ENCODE assay signal across 16 cellular contexts in genomic region chr10:97069026-97069425, GRCh38.
DNase-seq lines count a peak whose midpoint lies in the region; ATAC-seq, FAIRE-seq and TF ChIP-seq lines count a peak whose summit lies in the region.
"Had no signal": no experiment of that assay in that cellular context is flagged by ENCODE, and none has a peak within 500 bp of the region (broad histone marks: within the 10 kb centered on the region; RNA-seq: fewer than 3 reads in every experiment).

No MANE protein-coding gene starts in this region.

- H3K4me3 ChIP-seq in kidney (ENCODE audit: low read length in 2 of 2) (no peak overlapping the region), left ventricle myocardium inferior (no peak overlapping the region)
- H3K4me3 ChIP-seq: GM23248 had no signal

- H3K27me3 ChIP-seq in left ventricle myocardium inferior (ENCODE audit: low read depth) = peaks cover 75% of the 10 kb centered on the region

- H3K9ac ChIP-seq in kidney (ENCODE audit: low read length in 2 of 2) = no peak overlapping the region
- H3K9ac ChIP-seq: GM23248 had no signal

- H3K27ac Mint-ChIP-seq in stimulated activated naive CD8-positive, alpha-beta T cell treated with anti-CD3 and anti-CD28 coated beads, Interleukin-15, amount 100 ng/mL, for 72 hours = peak overlapping the region in 1 of 2 donors; percentile 43
- H3K27ac Mint-ChIP-seq: CD4-positive, alpha-beta T cell had no signal

- peaks cover 19% of the 10 kb centered on the region for H3K4me1 Mint-ChIP-seq in stimulated activated naive CD8-positive, alpha-beta T cell treated with anti-CD3 and anti-CD28 coated beads, Interleukin-15, amount 100 ng/mL, for 72 hours

- peaks cover 8 to 13% of the 10 kb centered on the region in 2 donors for H3K9me3 Mint-ChIP-seq in stimulated activated naive CD8-positive, alpha-beta T cell treated with anti-CD3 and anti-CD28 coated beads, Interleukin-15, amount 100 ng/mL, for 72 hours
- H3K9me3 Mint-ChIP-seq: CD4-positive, alpha-beta T cell had no signal

- no peak for ATAC-seq in stimulated activated naive CD8-positive, alpha-beta T cell treated with anti-CD3 and anti-CD28 coated beads, Interleukin-15, amount 100 ng/mL, for 72 hours
- ATAC-seq in stimulated activated naive CD8-positive, alpha-beta T cell treated with anti-CD3 and anti-CD28 coated beads, Interleukin-15, Interleukin-2, amounts not matched to agents 100 U/mL and 50 U/mL, for 24 hours = no peak
- ATAC-seq: HCT116 had no signal

- H3K36me3 ChIP-seq in kidney (ENCODE audit: control insufficient read depth in 1 of 2, insufficient read depth in 2 of 2, low read length in 2 of 2) (no peaks in the 10 kb centered on the region), left ventricle myocardium inferior (no peaks in the 10 kb centered on the region)

- H3K27ac ChIP-seq in kidney (ENCODE audit: low read depth in 2 of 2, low read length in 2 of 2) (no peak overlapping the region), left ventricle myocardium inferior (replicated peaks) (no peak overlapping the region)
- H3K27ac ChIP-seq: GM23248 had no signal

- H3K4me1 ChIP-seq in kidney (ENCODE audit: control insufficient read depth in 1 of 2, insufficient read depth in 1 of 2, low read depth in 1 of 2, low read length in 2 of 2) (no peaks in the 10 kb centered on the region), left ventricle myocardium inferior (no peaks in the 10 kb centered on the region)

- FAIRE-seq in kidney (lab: Jason Lieb, UNC) = no peak
- FAIRE-seq: G401.6, GM12891, H54 had no signal

- H3K9me3 ChIP-seq in kidney (ENCODE audit: control insufficient read depth in 1 of 2, low read length in 2 of 2) = peaks cover 0 to 3% of the 10 kb centered on the region in 2 donors
- H3K9me3 ChIP-seq in left ventricle myocardium inferior (replicated peaks) = peaks cover 4% of the 10 kb centered on the region

- intact Hi-C loops in kidney (cut with DNase I) (no loop called here), left ventricle myocardium inferior (cut with micrococcal nuclease) (no loop called here), posterior vena cava (cut with DNase I) (no loop called here)

- TF ChIP-seq CTCF in kidney (IDR thresholded peaks at IDR 0.05; ENCODE audit: borderline replicate concordance, extremely low read depth, insufficient read depth) = no peak
- TF ChIP-seq CTCF in left ventricle myocardium inferior (IDR thresholded peaks at IDR 0.05; ENCODE audit: borderline replicate concordance) = no peak

- DNase-seq in stimulated activated naive CD8-positive, alpha-beta T cell treated with anti-CD3 and anti-CD28 coated beads, Interleukin-15, amount 100 ng/mL, for 72 hours = no peak
- DNase-seq in stimulated activated naive CD8-positive, alpha-beta T cell treated with anti-CD3 and anti-CD28 coated beads, Interleukin-15, Interleukin-2, amounts not matched to agents 100 U/mL and 50 U/mL, for 24 hours = no peak
- DNase-seq in SW480 (ENCODE audit: low spot score) (peak; percentile 21), kidney (peak; percentile 37), hepatic stellate cell (ENCODE audit: low spot score) (no peak), left ventricle myocardium inferior (no peak), posterior vena cava (ENCODE audit: low spot score) (no peak)
- DNase-seq: CD4-positive, alpha-beta T cell; DMS79; EL; GM23248; IMR-90 had no signal

- peak overlapping the region; percentile 6 to 23 for H3K4me3 Mint-ChIP-seq in stimulated activated naive CD8-positive, alpha-beta T cell treated with anti-CD3 and anti-CD28 coated beads, Interleukin-15, amount 100 ng/mL, for 72 hours
- H3K4me3 Mint-ChIP-seq: CD4-positive, alpha-beta T cell had no signal

- peaks cover 53% of the 10 kb centered on the region for H3K27me3 Mint-ChIP-seq in stimulated activated naive CD8-positive, alpha-beta T cell treated with anti-CD3 and anti-CD28 coated beads, Interleukin-15, amount 100 ng/mL, for 72 hours

Comparison
In these comparisons a context has a peak if more than half of its experiments do, and no peak if none do; other contexts are left out.
1. DNase-seq: peak in SW480 (single experiment) and kidney (single experiment); none in stimulated activated naive CD8-positive, alpha-beta T cell treated with anti-CD3 and anti-CD28 coated beads, Interleukin-15, amount 100 ng/mL, for 72 hours (0 of 2), stimulated activated naive CD8-positive, alpha-beta T cell treated with anti-CD3 and anti-CD28 coated beads, Interleukin-15, Interleukin-2, amounts not matched to agents 100 U/mL and 50 U/mL, for 24 hours (single experiment), hepatic stellate cell (single experiment), left ventricle myocardium inferior (single experiment) and posterior vena cava (single experiment).